ENCODE assay signal across 11 cellular contexts in genomic region chr17:78414178-78415162, GRCh38. TPM values are rescaled to one million over a fixed set of nuclear protein-coding genes. Genes with fewer than 3 reads are reported as not detected.
DNase-seq lines count a peak whose midpoint lies in the region; ATAC-seq, FAIRE-seq and TF ChIP-seq lines count a peak whose summit lies in the region.
"Had no signal": no experiment of that assay in that cellular context is flagged by ENCODE, and none has a peak within 500 bp of the region (broad histone marks: within the 10 kb centered on the region; RNA-seq: fewer than 3 reads in every experiment).

No MANE protein-coding gene starts in this region.

- peak overlapping the region; percentile 19 for H3K4me3 ChIP-seq in CD4-positive, CD25-positive, alpha-beta regulatory T cell (ENCODE audit: low read depth, low read length)
- H3K4me3 ChIP-seq in H1 (ENCODE audit: extremely low read depth in 1 of 4, insufficient read depth in 2 of 4, low read depth in 3 of 4, low read length in 4 of 4) (no peak overlapping the region), spleen (peak overlapping the region in 4 of 8 donors; percentile 7 to 56 (median 26)), PC-3 (ENCODE audit: low read length) (no peak overlapping the region), uterus (no peak overlapping the region)
- H3K4me3 ChIP-seq: thoracic aorta had no signal

- no peak overlapping the region for H4K5ac ChIP-seq in H1 (ENCODE audit: insufficient read length, low read depth, low read length)

- no peaks in the 10 kb centered on the region for H3K9me2 ChIP-seq in PC-3 (replicated peaks; ENCODE audit: low read length)

- no peak overlapping the region for H2BK15ac ChIP-seq in H1 (ENCODE audit: low read length)

- TF ChIP-seq POLR2A in H1 (IDR thresholded peaks at IDR 0.05; ENCODE audit: control extremely low read depth in 1 of 2, low read depth in 2 of 2, low read length in 2 of 2), result no peak
- TF ChIP-seq POLR2A in spleen (IDR thresholded peaks at IDR 0.05), result peak in 1 of 3 donors; percentile 24
- TF ChIP-seq POLR2A in uterus (IDR thresholded peaks at IDR 0.05), result no peak

- no peaks in the 10 kb centered on the region for H3K23me2 ChIP-seq in H1 (ENCODE audit: low read depth, low read length)

- no TSS peak for BruUV-seq in PC-3 (replicated peaks; lab: Mats Ljungman, UMichigan)

- no peak overlapping the region for H4K91ac ChIP-seq in H1 (replicated peaks; ENCODE audit: insufficient read length, low read length)

- no peak overlapping the region for H3K56ac ChIP-seq in H1 (replicated peaks; ENCODE audit: insufficient read length, low read depth, low read length)

- H3K27me3 Mint-ChIP-seq in CD4-positive, CD25-positive, alpha-beta regulatory T cell, result no peaks in the 10 kb centered on the region
- no peaks in the 10 kb centered on the region for H3K27me3 Mint-ChIP-seq in activated CD4-positive, alpha-beta memory T cell treated with anti-CD3 and anti-CD28 coated beads, Interleukin-2, amount 10 ng/mL, durations not matched to agents 7 days and 5 days

- peaks cover 23% of the 10 kb centered on the region for H3K79me1 ChIP-seq in H1 (ENCODE audit: low read depth, low read length)

- H3K4me2 ChIP-seq in H1 (ENCODE audit: insufficient read depth in 1 of 2, low read depth in 2 of 2, low read length in 2 of 2) (no peak overlapping the region), PC-3 (ENCODE audit: low read length) (no peak overlapping the region)

- H3K27me3 ChIP-seq in CD4-positive, CD25-positive, alpha-beta regulatory T cell (ENCODE audit: control insufficient read depth, insufficient read depth, low read length), result no peaks in the 10 kb centered on the region
- no peaks in the 10 kb centered on the region for H3K27me3 ChIP-seq in H1 (replicated peaks in 1 of 4; ENCODE audit: control insufficient read depth in 3 of 4, extremely low read depth in 1 of 4, insufficient read depth in 3 of 4, low read length in 3 of 4)
- H3K27me3 ChIP-seq in spleen (replicated peaks in 1 of 7), result no peaks in the 10 kb centered on the region
- H3K27me3 ChIP-seq in PC-3 (ENCODE audit: low read length), result no peaks in the 10 kb centered on the region
- H3K27me3 ChIP-seq in uterus, result no peaks in the 10 kb centered on the region

- peak; percentile 36 to 80 (median 41) for DNase-seq in CD4-positive, CD25-positive, alpha-beta regulatory T cell
- peak; percentile 73 for DNase-seq in activated CD4-positive, alpha-beta memory T cell treated with anti-CD3 and anti-CD28 coated beads, Interleukin-2, amount 10 ng/mL, durations not matched to agents 7 days and 5 days
- DNase-seq in H1 (ENCODE audit: low read depth in 1 of 2, low spot score in 2 of 2), result no peak
- peak; percentile 85 for DNase-seq in spleen
- DNase-seq in PC-3, result no peak
- DNase-seq in uterus, result no peak
- DNase-seq in 8988T, result no peak
- DNase-seq: NCI-H1436 treated with DMSO at 0.1 percent for 48 hours had no signal

- no peaks in the 10 kb centered on the region for H3F3A ChIP-seq in PC-3 (ENCODE audit: low read length, unreplicated experiment)

- no peak overlapping the region for H3K23ac ChIP-seq in H1 (ENCODE audit: insufficient read length)

- H2AFZ ChIP-seq in H1 (ENCODE audit: low read length), result no peak overlapping the region
- no peak overlapping the region for H2AFZ ChIP-seq in PC-3 (ENCODE audit: low read length)

- no peak overlapping the region for H2BK120ac ChIP-seq in H1 (replicated peaks; ENCODE audit: low read depth, low read length)

- peaks cover 21% of the 10 kb centered on the region for H3K36me3 ChIP-seq in CD4-positive, CD25-positive, alpha-beta regulatory T cell (ENCODE audit: control insufficient read depth, insufficient read depth, low read length)
- H3K36me3 ChIP-seq in H1 (ENCODE audit: control insufficient read depth in 2 of 4, insufficient read depth in 4 of 4, low read length in 3 of 4) (peaks cover 2 to 17% (median 9%) of the 10 kb centered on the region in 4 experiments; a peak in 7 of 8 replicates), spleen (peaks cover 0 to 81% (median 12%) of the 10 kb centered on the region in 6 donors), PC-3 (ENCODE audit: low read depth, low read length) (peaks cover 19% of the 10 kb centered on the region; the same call in 1 of the 2 replicates), uterus (no peaks in the 10 kb centered on the region)

- peak overlapping the region; percentile 90 to 97 (median 94) for H3K27ac Mint-ChIP-seq in CD4-positive, CD25-positive, alpha-beta regulatory T cell
- peak overlapping the region; percentile 96 for H3K27ac Mint-ChIP-seq in activated CD4-positive, alpha-beta memory T cell treated with anti-CD3 and anti-CD28 coated beads, Interleukin-2, amount 10 ng/mL, durations not matched to agents 7 days and 5 days

- peak overlapping the region; percentile 44 to 79 (median 69) for H3K4me3 Mint-ChIP-seq in CD4-positive, CD25-positive, alpha-beta regulatory T cell
- peak overlapping the region; percentile 83 for H3K4me3 Mint-ChIP-seq in activated CD4-positive, alpha-beta memory T cell treated with anti-CD3 and anti-CD28 coated beads, Interleukin-2, amount 10 ng/mL, durations not matched to agents 7 days and 5 days

- WGBS in H1 (ENCODE audit: extremely low coverage in 1 of 2, insufficient coverage in 1 of 2, insufficient read length in 1 of 2, insufficient replicate concordance in 2 of 2, low coverage in 1 of 2, low lambda C conversion rate in 2 of 2, missing lambda C conversion rate in 1 of 2), 2 experiments, result 93% methylated on average over 34 of the region's 34 CpGs; no CpG with 5 or more reads in 1 of the 2 experiments
- WGBS in spleen, 5 donors, result 44 to 64% (median 52%) methylated on average over 26 to 34 of the region's 34 CpGs

- H4K8ac ChIP-seq in H1 (ENCODE audit: extremely low read depth, insufficient read depth, low read length), result peak overlapping the region; percentile 8; the same call in 1 of the 2 replicates

- H3K9me3 ChIP-seq in CD4-positive, CD25-positive, alpha-beta regulatory T cell (ENCODE audit: control insufficient read depth in 2 of 2, low read length in 2 of 2), result no peaks in the 10 kb centered on the region
- H3K9me3 ChIP-seq in H1 (ENCODE audit: insufficient read depth in 2 of 2, low read depth in 1 of 2, low read length in 1 of 2), result no peaks in the 10 kb centered on the region
- H3K9me3 ChIP-seq in spleen, result no peaks in the 10 kb centered on the region
- H3K9me3 ChIP-seq in PC-3 (ENCODE audit: low read length), result no peaks in the 10 kb centered on the region
- no peaks in the 10 kb centered on the region for H3K9me3 ChIP-seq in uterus
- H3K9me3 ChIP-seq: thoracic aorta had no signal

- peaks cover 24 to 36% of the 10 kb centered on the region in 2 experiments for H4K20me1 ChIP-seq in H1 (replicated peaks in 1 of 2; ENCODE audit: control insufficient read depth in 1 of 2, insufficient read depth in 2 of 2, low read length in 2 of 2)
- peaks cover 8% of the 10 kb centered on the region; the same call in 1 of the 2 replicates for H4K20me1 ChIP-seq in PC-3 (ENCODE audit: low read length)

- H3K79me2 ChIP-seq in H1 (ENCODE audit: control insufficient read depth in 1 of 2, insufficient read depth in 2 of 2, low read length in 2 of 2) (peaks cover 3 to 53% of the 10 kb centered on the region in 2 experiments; a peak in 3 of 4 replicates), PC-3 (ENCODE audit: low read length) (peaks cover 28% of the 10 kb centered on the region)

- H2BK12ac ChIP-seq in H1 (ENCODE audit: low read depth, low read length), result no peak overlapping the region; the same call in 1 of the 2 replicates

- TF ChIP-seq CTCF in H1 (IDR thresholded peaks at IDR 0.05; ENCODE audit: control extremely low read depth in 1 of 3, insufficient read depth in 1 of 3, low read depth in 1 of 3, low read length in 3 of 3) (no peak), spleen (IDR thresholded peaks at IDR 0.05 in 8 of 11, conservative IDR thresholded peaks at IDR 0.05 in 3 of 11) (no peak), PC-3 (conservative IDR thresholded peaks at IDR 0.05; ENCODE audit: low read depth, low read length) (no peak), uterus (IDR thresholded peaks at IDR 0.05) (no peak)

- H3K14ac ChIP-seq in H1 (ENCODE audit: insufficient read length), result no peak overlapping the region

- peak overlapping the region in 2 of 4 experiments; percentile 12 to 24; a peak in 2 of 7 replicates for H3K9ac ChIP-seq in H1 (replicated peaks in 1 of 4; ENCODE audit: extremely low read depth in 1 of 4, low read depth in 3 of 4, low read length in 3 of 4)
- no peak overlapping the region for H3K9ac ChIP-seq in PC-3 (ENCODE audit: low read length)

- no peak overlapping the region for H2AK5ac ChIP-seq in H1 (ENCODE audit: low read depth, low read length)

- H3K4me1 Mint-ChIP-seq in CD4-positive, CD25-positive, alpha-beta regulatory T cell, result peaks cover 0 to 66% (median 37%) of the 10 kb centered on the region in 4 donors
- peaks cover 86% of the 10 kb centered on the region for H3K4me1 Mint-ChIP-seq in activated CD4-positive, alpha-beta memory T cell treated with anti-CD3 and anti-CD28 coated beads, Interleukin-2, amount 10 ng/mL, durations not matched to agents 7 days and 5 days

- peaks cover 34% of the 10 kb centered on the region for H3K4me1 ChIP-seq in CD4-positive, CD25-positive, alpha-beta regulatory T cell (ENCODE audit: control insufficient read depth, insufficient read depth, low read length, poor library complexity, severe bottlenecking)
- peaks cover 0 to 9% (median 1%) of the 10 kb centered on the region in 4 experiments; a peak in 3 of 7 replicates for H3K4me1 ChIP-seq in H1 (replicated peaks in 1 of 4; ENCODE audit: control insufficient read depth in 3 of 4, insufficient read depth in 4 of 4, low read length in 3 of 4)
- peaks cover 57 to 98% (median 89%) of the 10 kb centered on the region in 6 donors for H3K4me1 ChIP-seq in spleen
- H3K4me1 ChIP-seq in PC-3 (ENCODE audit: insufficient read depth, low read length), result no peaks in the 10 kb centered on the region
- no peaks in the 10 kb centered on the region for H3K4me1 ChIP-seq in uterus

- CTCF ChIA-PET in activated CD4-positive, alpha-beta memory T cell treated with anti-CD3 and anti-CD28 coated beads, Interleukin-2, amount 10 ng/mL, durations not matched to agents 7 days and 5 days (lab: Charles Lee), result interaction anchor here (1.0 kb wide), 1 partner anchor 54 kb away, joined by 4 read pairs; no protein-coding TSS in a partner anchor
- CTCF ChIA-PET in H1 (lab: Charles Lee; ENCODE audit: partially characterized antibody) (interaction anchor here (0.7 to 1.5 kb wide), 3 partner anchors 52 to 278 kb away, joined by 3 read pairs; no protein-coding TSS in a partner anchor), PC-3 (lab: Charles Lee) (no interaction called here)

- H3K4ac ChIP-seq in H1 (replicated peaks; ENCODE audit: insufficient read length, low read depth, low read length), result no peak overlapping the region

- peak overlapping the region; percentile 77 for H3K27ac ChIP-seq in CD4-positive, CD25-positive, alpha-beta regulatory T cell (ENCODE audit: insufficient read depth, low read length, poor library complexity, severe bottlenecking)
- H3K27ac ChIP-seq in H1 (ENCODE audit: low read depth, low read length) (0 out of 2 replicates have a peak overlapping the region, but pooled peaks have one; percentile 36), spleen (peak overlapping the region; percentile 44 to 97 (median 91)), PC-3 (ENCODE audit: low read length) (no peak overlapping the region), uterus (no peak overlapping the region)
- H3K27ac ChIP-seq: C4-2B had no signal

- H3K18ac ChIP-seq in H1 (ENCODE audit: extremely low read depth, low read length), result no peak overlapping the region

- no peaks in the 10 kb centered on the region for H3K9me3 Mint-ChIP-seq in CD4-positive, CD25-positive, alpha-beta regulatory T cell
- H3K9me3 Mint-ChIP-seq in activated CD4-positive, alpha-beta memory T cell treated with anti-CD3 and anti-CD28 coated beads, Interleukin-2, amount 10 ng/mL, durations not matched to agents 7 days and 5 days, result no peaks in the 10 kb centered on the region

- peak overlapping the region; percentile 35; the same call in 1 of the 2 replicates for H2BK5ac ChIP-seq in H1 (ENCODE audit: low read depth, low read length)

- peaks cover 12% of the 10 kb centered on the region for H3K36me3 Mint-ChIP-seq in CD4-positive, CD25-positive, alpha-beta regulatory T cell
- peaks cover 58% of the 10 kb centered on the region for H3K36me3 Mint-ChIP-seq in activated CD4-positive, alpha-beta memory T cell treated with anti-CD3 and anti-CD28 coated beads, Interleukin-2, amount 10 ng/mL, durations not matched to agents 7 days and 5 days (ENCODE audit: low read depth)

- H2BK20ac ChIP-seq in H1 (ENCODE audit: low read length), result no peak overlapping the region

- no peak for FAIRE-seq in H1 (lab: Jason Lieb, UNC)

- no peak for TF ChIP-seq EP300 in H1 (IDR thresholded peaks at IDR 0.05; ENCODE audit: borderline replicate concordance in 1 of 2, low read depth in 2 of 2, low read length in 2 of 2)

- TF ChIP-seq RAD21 in H1 (IDR thresholded peaks at IDR 0.05 in 1 of 2, conservative IDR thresholded peaks at IDR 0.05 in 1 of 2; ENCODE audit: low read depth in 2 of 2, low read length in 2 of 2), result no peak

- POLR2A ChIA-PET in activated CD4-positive, alpha-beta memory T cell treated with anti-CD3 and anti-CD28 coated beads, Interleukin-2, amount 10 ng/mL, durations not matched to agents 7 days and 5 days (lab: Charles Lee), result interaction anchor here (1.1 to 1.5 kb wide), 3 partner anchors 121 to 188 kb away, joined by 3 to 4 read pairs (median 4); no protein-coding TSS in a partner anchor
- POLR2A ChIA-PET in H1 (lab: Charles Lee; ENCODE audit: partially characterized antibody), result interaction anchor here (1.7 kb wide), 1 partner anchor 8 kb away, joined by 5 read pairs; no protein-coding TSS in a partner anchor
- POLR2A ChIA-PET in PC-3 (lab: Charles Lee; ENCODE audit: unreplicated experiment), result no interaction called here

- intact Hi-C loops in spleen (cut with DNase I; ENCODE audit: low total_unique reads) (loop anchor here (5.0 kb wide), 2 partner anchors 52 to 122 kb away; partner anchors contain the start of gene SOCS3), PC-3 (cut with micrococcal nuclease) (no loop called here), uterus (cut with DNase I; ENCODE audit: low total_unique reads) (no loop called here)

- peak; percentile 57 to 59 for ATAC-seq in CD4-positive, CD25-positive, alpha-beta regulatory T cell (ENCODE audit: low read depth in 2 of 2)
- no peak for ATAC-seq in PC-3
- ATAC-seq in HG02970 (IDR thresholded peaks at IDR 0.05; ENCODE audit: low FRiP score, unreplicated experiment), result no peak

RNA-seq across cellular contexts. Expression of gene PGS1, which starts 36.0 kb away (rescaled TPM):
- total RNA-seq in CD4-positive, CD25-positive, alpha-beta regulatory T cell, result 50.1 TPM
- 10 to 100 TPM; 29.6 to 35.4 (median 31.5) TPM for polyA plus RNA-seq in CD4-positive, CD25-positive, alpha-beta regulatory T cell
- total RNA-seq in activated CD4-positive, alpha-beta memory T cell treated with anti-CD3 and anti-CD28 coated beads, Interleukin-2, amount 10 ng/mL, durations not matched to agents 7 days and 5 days, result 10 to 100 TPM; 70.7 to 75.5 TPM
- 56.7 and 60.0 TPM in 2 replicates for total RNA-seq in H1 (2021; fragmentation: NEBNext Ultra II Directional; extraction: Animal tissue kit (Norgen Biotek cat#: 25700))
- 46.7 and 69.3 TPM in 2 replicates for polyA plus RNA-seq in H1 (2011; rRNA removed)
- polyA plus RNA-seq in H1 (2011; cell fraction: cytosol; rRNA removed), result 69.5 TPM
- 180 TPM for polyA plus RNA-seq in H1 (2011; cell fraction: nucleus; rRNA removed)
- polyA plus RNA-seq in H1 (2012, experiment 1 of 2), result 38.8 to 53.2 TPM (median 48.6 TPM) in 4 replicates
- polyA plus RNA-seq in H1 (2012, experiment 2 of 2), result 42.4 TPM
- 34.5 TPM for polyA plus RNA-seq in H1 (2013, experiment 1 of 2)
- polyA plus RNA-seq in H1 (2013, experiment 2 of 2), result 33.4 TPM
- polyA minus RNA-seq in H1 (2011; rRNA and poly(A)+ RNA removed), result 49.7 and 65.7 TPM in 2 replicates
- polyA minus RNA-seq in H1 (2011; cell fraction: cytosol; rRNA and poly(A)+ RNA removed), result 37.5 TPM
- polyA minus RNA-seq in H1 (2011; cell fraction: nucleus; rRNA and poly(A)+ RNA removed), result 62.2 TPM
- total RNA-seq in spleen, result 100 to 1,000 TPM in 6 of 7 donors, 10 to 100 TPM in 1; 60.1 to 217 (median 112) TPM
- polyA plus RNA-seq in spleen, result 10 to 100 TPM; 20.0 to 34.7 (median 20.5) TPM
- 40.6 and 47.0 TPM in 2 replicates for total RNA-seq in PC-3 (2014; rRNA removed)
- 10 to 100 TPM; 12.9 to 75.4 (median 63.1) TPM for total RNA-seq in uterus

RNA-seq across cellular contexts. Expression of gene SOCS3, which starts 54.6 kb away (rescaled TPM):
- 218 TPM for total RNA-seq in CD4-positive, CD25-positive, alpha-beta regulatory T cell
- polyA plus RNA-seq in CD4-positive, CD25-positive, alpha-beta regulatory T cell, result 10 to 100 TPM; 26.4 to 74.2 (median 51.2) TPM
- total RNA-seq in activated CD4-positive, alpha-beta memory T cell treated with anti-CD3 and anti-CD28 coated beads, Interleukin-2, amount 10 ng/mL, durations not matched to agents 7 days and 5 days, result 10 to 100 TPM; 68.7 to 69.8 TPM
- total RNA-seq in H1 (2021; fragmentation: NEBNext Ultra II Directional; extraction: Animal tissue kit (Norgen Biotek cat#: 25700)), result 47.9 and 49.4 TPM in 2 replicates
- polyA plus RNA-seq in H1 (2011; rRNA removed) (10.1 and 15.2 TPM in 2 replicates), spleen (10 to 100 TPM; 10.7 to 22.2 (median 12.2) TPM)
- 13.5 TPM for polyA plus RNA-seq in H1 (2011; cell fraction: cytosol; rRNA removed)
- polyA plus RNA-seq in H1 (2011; cell fraction: nucleus; rRNA removed), result 33.4 TPM
- polyA plus RNA-seq in H1 (2012, experiment 1 of 2), result 13.7 to 17.9 TPM (median 15.6 TPM) in 4 replicates
- polyA plus RNA-seq in H1 (2012, experiment 2 of 2), result 21.7 TPM
- 28.0 TPM for polyA plus RNA-seq in H1 (2013, experiment 1 of 2)
- polyA plus RNA-seq in H1 (2013, experiment 2 of 2), result 27.0 TPM
- 7.3 and 11.0 TPM in 2 replicates for polyA minus RNA-seq in H1 (2011; rRNA and poly(A)+ RNA removed)
- 17.7 TPM for polyA minus RNA-seq in H1 (2011; cell fraction: cytosol; rRNA and poly(A)+ RNA removed)
- polyA minus RNA-seq in H1 (2011; cell fraction: nucleus; rRNA and poly(A)+ RNA removed), result 14.3 TPM
- total RNA-seq in spleen (100 to 1,000 TPM in 4 of 7 donors, 10 to 100 TPM in 3; 21.4 to 164 (median 103) TPM), PC-3 (2014; rRNA removed) (103 and 125 TPM in 2 replicates), uterus (100 to 1,000 TPM in 1 of 4 donors, 10 to 100 TPM in 3; 20.9 to 101 (median 39.5) TPM)

Comparison
In these comparisons a context has a peak if more than half of its experiments do, and no peak if none do; other contexts are left out.
1. ATAC-seq: peak in CD4-positive, CD25-positive, alpha-beta regulatory T cell (2 of 2); none in PC-3 (single experiment) and HG02970 (single experiment).
2. DNase-seq: peak in CD4-positive, CD25-positive, alpha-beta regulatory T cell (3 of 3), activated CD4-positive, alpha-beta memory T cell treated with anti-CD3 and anti-CD28 coated beads, Interleukin-2, amount 10 ng/mL, durations not matched to agents 7 days and 5 days (single experiment) and spleen (single experiment); none in H1 (0 of 2), PC-3 (single experiment), uterus (0 of 2) and 8988T (single experiment).
3. H3K27ac ChIP-seq: peak in CD4-positive, CD25-positive, alpha-beta regulatory T cell (single experiment), H1 (single experiment) and spleen (8 of 8); none in PC-3 (single experiment) and uterus (0 of 2).